In the genomic region with DNA sequence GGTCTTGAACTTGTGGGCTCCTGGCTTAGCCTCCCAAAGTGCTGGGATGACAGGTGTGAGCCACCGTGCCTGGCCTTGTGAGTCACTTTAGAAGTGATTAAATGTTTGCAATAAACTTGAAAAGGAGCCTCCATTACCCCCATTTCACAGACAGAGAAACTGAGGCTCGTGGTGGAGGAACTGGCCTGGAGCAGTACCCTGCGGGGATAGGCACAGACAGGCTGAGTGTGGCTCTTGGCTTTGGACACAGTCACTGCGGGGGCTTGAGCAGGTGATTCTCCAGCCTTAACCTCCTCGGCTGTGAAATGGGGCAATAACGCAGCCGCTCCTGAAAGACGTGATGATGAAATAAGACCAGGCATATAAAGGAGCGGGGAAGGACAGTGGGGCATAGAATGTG, we compare ENCODE assay signal across 2 cellular contexts.
A peak's percentile ranks its signal among the peaks of the same experiment; 100 is the strongest.
TF ChIP-seq lines count a peak whose summit lies in the region.

No MANE protein-coding gene starts in this region.

TF ChIP-seq in K562, 482 proteins besides CTCF, POLR2A, EP300 and RAD21:
- TF ChIP-seq, protein P1, sequence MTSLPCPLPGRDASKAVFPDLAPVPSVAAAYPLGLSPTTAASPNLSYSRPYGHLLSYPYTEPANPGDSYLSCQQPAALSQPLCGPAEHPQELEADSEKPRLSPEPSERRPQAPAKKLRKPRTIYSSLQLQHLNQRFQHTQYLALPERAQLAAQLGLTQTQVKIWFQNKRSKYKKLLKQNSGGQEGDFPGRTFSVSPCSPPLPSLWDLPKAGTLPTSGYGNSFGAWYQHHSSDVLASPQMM (CRISPR knock-in tag; IDR thresholded peaks at IDR 0.05): no peak
- no peak for TF ChIP-seq ZNF507 (tag; conservative IDR thresholded peaks at IDR 0.05)
- TF ChIP-seq, protein P2, sequence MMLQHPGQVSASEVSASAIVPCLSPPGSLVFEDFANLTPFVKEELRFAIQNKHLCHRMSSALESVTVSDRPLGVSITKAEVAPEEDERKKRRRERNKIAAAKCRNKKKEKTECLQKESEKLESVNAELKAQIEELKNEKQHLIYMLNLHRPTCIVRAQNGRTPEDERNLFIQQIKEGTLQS (IDR thresholded peaks at IDR 0.05): peak; percentile 52
- TF ChIP-seq, protein P2 (CRISPR knock-in tag; conservative IDR thresholded peaks at IDR 0.05): no peak
- TF ChIP-seq KDM1A (IDR thresholded peaks at IDR 0.05): peak; percentile 61 to 79
- TF ChIP-seq CHD4 (IDR thresholded peaks at IDR 0.05; ENCODE audit: insufficient read depth, insufficient replicate concordance, low read depth, low read length, poor library complexity, severe bottlenecking): peak; percentile 73
- TF ChIP-seq ADNP (tag; IDR thresholded peaks at IDR 0.05): peak; percentile 90
- TF ChIP-seq RBM25 (IDR thresholded peaks at IDR 0.05; ENCODE audit: low read depth, low read length, severe bottlenecking): peak; percentile 73
- no peak for TF ChIP-seq CTBP1 (IDR thresholded peaks at IDR 0.05; ENCODE audit: borderline replicate concordance)
- no peak for TF ChIP-seq ZNF23 (CRISPR knock-in tag; IDR thresholded peaks at IDR 0.05)
- TF ChIP-seq SRSF9 (IDR thresholded peaks at IDR 0.05; ENCODE audit: borderline replicate concordance, low read depth, low read length): no peak
- TF ChIP-seq HDAC2 (IDR thresholded peaks at IDR 0.05): 0 out of 2 replicates have a peak, but pooled peaks have one; percentile 37
- peak; percentile 43; the same call in 1 of the 2 replicates for TF ChIP-seq CEBPG (CRISPR knock-in tag; IDR thresholded peaks at IDR 0.05)
- TF ChIP-seq CEBPG (tag; conservative IDR thresholded peaks at IDR 0.05 in 1 of 2, IDR thresholded peaks at IDR 0.05 in 1 of 2): no peak
- TF ChIP-seq SMARCA5 (IDR thresholded peaks at IDR 0.05): peak; percentile 86
- TF ChIP-seq ZNF586 (CRISPR knock-in tag; conservative IDR thresholded peaks at IDR 0.05): no peak
- TF ChIP-seq BCOR (IDR thresholded peaks at IDR 0.05): peak; percentile 94

TF ChIP-seq in GM12891, 5 proteins besides CTCF, POLR2A, EP300 and RAD21:
- TF ChIP-seq POU2F2 (IDR thresholded peaks at IDR 0.05; ENCODE audit: low read depth, low read length): no peak
- no peak for TF ChIP-seq TAF1 (IDR thresholded peaks at IDR 0.05; ENCODE audit: low read depth, low read length)
- no peak for TF ChIP-seq SPI1 (IDR thresholded peaks at IDR 0.05; ENCODE audit: low read depth, low read length)
